Comparison of ENCODE assay signal across 8 cellular contexts in the genomic region with DNA sequence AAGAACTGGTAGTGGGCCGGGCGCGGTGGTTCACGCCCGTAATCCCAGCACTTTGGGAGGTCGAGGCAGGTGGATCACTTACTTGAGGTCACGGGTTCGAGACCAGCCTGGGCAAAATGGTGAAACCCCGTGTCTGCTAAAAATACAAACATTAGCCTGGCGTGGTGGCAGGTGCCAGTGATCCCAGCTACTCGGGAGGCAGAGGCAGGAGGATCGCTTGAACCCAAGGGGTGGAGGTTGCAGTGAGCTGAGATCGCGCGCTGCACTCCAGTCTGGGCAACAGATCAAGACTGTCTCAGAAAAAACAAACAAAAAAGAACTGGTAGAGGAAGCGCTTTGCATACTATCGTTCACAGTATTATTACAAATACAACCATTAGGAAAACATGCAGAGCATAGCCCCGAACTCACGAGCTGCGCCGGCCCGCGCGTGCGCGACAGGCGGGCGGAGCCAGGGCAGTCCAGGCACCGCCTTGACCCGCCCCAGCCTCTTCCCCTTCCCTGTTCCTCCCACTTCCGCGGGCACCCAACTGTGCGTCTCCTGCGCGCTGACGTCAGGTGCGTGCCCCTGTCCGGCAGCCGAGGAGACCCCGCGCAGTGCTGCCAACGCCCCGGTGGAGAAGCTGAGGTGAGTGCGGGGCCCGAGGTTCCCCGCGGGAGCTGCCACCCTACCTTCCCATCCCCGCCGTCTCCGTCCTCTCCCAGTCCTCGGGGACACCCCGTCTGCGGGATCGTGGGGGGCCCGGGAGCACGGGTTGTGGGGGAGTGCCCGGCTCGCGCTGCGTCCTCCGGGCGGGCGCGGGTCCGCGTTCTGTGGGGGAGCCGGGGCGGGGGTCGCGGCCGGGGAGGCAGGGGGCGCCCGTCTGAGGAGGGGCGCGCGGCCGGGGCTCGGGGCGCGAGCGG. TPM values are rescaled to one million over a fixed set of nuclear protein-coding genes. Genes with fewer than 3 reads are reported as not detected.
DNase-seq lines count a peak whose midpoint lies in the region; ATAC-seq and TF ChIP-seq lines count a peak whose summit lies in the region.

Gene CDC42 (plus strand): TSS at position 595 of the 903 bp plus-strand sequence. CDS start 25,770 bp downstream, outside the sequence.

- ATAC-seq in HG03457 (IDR thresholded peaks at IDR 0.05; ENCODE audit: unreplicated experiment) = peak; percentile 72
- peak; percentile 95 for ATAC-seq in left colon

- H3K9me3 ChIP-seq in BE2C = no peaks in the 10 kb centered on the region

- intact Hi-C loops in left colon (cut with DNase I, micrococcal nuclease) = no loop called here

- TF ChIP-seq CTCF in BE2C (IDR thresholded peaks at IDR 0.05; ENCODE audit: low read depth, low read length) = no peak

- H3K27ac ChIP-seq in cingulate gyrus (ENCODE audit: low read depth, low read length) = peak within 1 kb of the TSS; percentile 87

- peak; percentile 93 for DNase-seq in BE2C
- DNase-seq in GM19240 (ENCODE audit: insufficient read length, low spot score) = peak; percentile 61
- DNase-seq in NCI-H526 (lab: John Stamatoyannopoulos, UW) = peak; percentile 86 to 90
- DNase-seq in activated CD4-positive, alpha-beta T cell treated with anti-CD3 and anti-CD28 coated beads for 48 hours = peak; percentile 98
- peak; percentile 97 to 98 for DNase-seq in left colon
- peak; percentile 94 to 96 for DNase-seq in stimulated activated CD4-positive, alpha-beta T cell treated with anti-CD3 and anti-CD28 coated beads, Interleukin-1b, Interleukin-23, amount 100 ng/mL, for 4 hours (ENCODE audit: low read depth in 2 of 2)

- no peaks in the 10 kb centered on the region for H3K36me3 ChIP-seq in BE2C

- H3K27me3 ChIP-seq in BE2C = no peaks in the 10 kb centered on the region

- no peaks in the 10 kb centered on the region for H3K4me1 ChIP-seq in BE2C

- H3K4me3 ChIP-seq in BE2C (ENCODE audit: low read depth, low read length) = peak within 1 kb of the TSS; percentile 64

RNA-seq across cellular contexts. Expression of gene CDC42, which starts in this region (rescaled TPM):
- polyA plus RNA-seq in BE2C (2012; ENCODE audit: insufficient read depth, insufficient read length, low read depth) = 79.7 TPM
- 100 to 1,000 TPM; 269 to 323 TPM for total RNA-seq in left colon

Comparison
In these comparisons a context has a peak if more than half of its experiments do, and no peak if none do; other contexts are left out.
1. Peak in every context shown above with its lines: DNase-seq, ATAC-seq, H3K4me3 ChIP-seq and H3K27ac ChIP-seq.